In genomic region chr5:82278711-82279370, GRCh38 we compare ENCODE assay signal across 8 cellular contexts. TPM values are rescaled to one million over a fixed set of nuclear protein-coding genes. Genes with fewer than 3 reads are reported as not detected.
DNase-seq lines count a peak whose midpoint lies in the region; ATAC-seq, FAIRE-seq and TF ChIP-seq lines count a peak whose summit lies in the region.

No MANE protein-coding gene starts in this region.

- peaks cover 19 to 41% of the 10 kb centered on the region in 2 donors for H3K4me1 Mint-ChIP-seq in natural killer cell treated with Interleukin-12 subunit alpha and Interleukin-12 subunit beta and Interleukin-15 and Interleukin-18, amount 100 ng/mL, for 72 hours (ENCODE audit: low read depth in 2 of 2)

- H3K36me3 ChIP-seq in MG63 (peaks cover 42% of the 10 kb centered on the region), ectodermal cell (ENCODE audit: control insufficient read depth, insufficient read depth, low read length) (peaks cover 26% of the 10 kb centered on the region)

- no peak; the same call in 1 of the 2 replicates for TF ChIP-seq POLR2A in GM12891 (IDR thresholded peaks at IDR 0.05; ENCODE audit: low read depth, low read length)

- TF ChIP-seq CTCF in AG10803 (conservative IDR thresholded peaks at IDR 0.05; ENCODE audit: low read length), result no peak

- peaks cover 11% of the 10 kb centered on the region for H3K4me1 ChIP-seq in ectodermal cell (ENCODE audit: control insufficient read depth, insufficient read depth, low read length)

- FAIRE-seq in GM12891 (lab: Jason Lieb, UNC), result no peak

- peaks cover 31% of the 10 kb centered on the region for H3K36me3 Mint-ChIP-seq in natural killer cell treated with Interleukin-12 subunit alpha and Interleukin-12 subunit beta and Interleukin-15 and Interleukin-18, amount 100 ng/mL, for 72 hours

- H3K27me3 ChIP-seq in MG63 (no peaks in the 10 kb centered on the region), ectodermal cell (ENCODE audit: control insufficient read depth, insufficient read depth, low read length, poor library complexity, severe bottlenecking) (no peaks in the 10 kb centered on the region)

- H3K9me3 ChIP-seq in MG63, result no peaks in the 10 kb centered on the region
- no peaks in the 10 kb centered on the region for H3K9me3 ChIP-seq in ectodermal cell (ENCODE audit: control insufficient read depth, low read length)

- H3K4me3 Mint-ChIP-seq in natural killer cell treated with Interleukin-12 subunit alpha and Interleukin-12 subunit beta and Interleukin-15 and Interleukin-18, amount 100 ng/mL, for 72 hours, result peak overlapping the region; percentile 95

- ATAC-seq in natural killer cell treated with Interleukin-12 subunit alpha and Interleukin-12 subunit beta and Interleukin-15 and Interleukin-18, amount 100 ng/mL, for 72 hours, result no peak
- no peak for ATAC-seq in HG03095 (IDR thresholded peaks at IDR 0.05; ENCODE audit: unreplicated experiment)
- ATAC-seq in HG03520 (IDR thresholded peaks at IDR 0.05; ENCODE audit: unreplicated experiment), result no peak

- no peaks in the 10 kb centered on the region for H3K9me3 Mint-ChIP-seq in natural killer cell treated with Interleukin-12 subunit alpha and Interleukin-12 subunit beta and Interleukin-15 and Interleukin-18, amount 100 ng/mL, for 72 hours

- H3K27ac ChIP-seq in ectodermal cell (ENCODE audit: insufficient read depth, low read depth, low read length, poor library complexity, severe bottlenecking), result no peak overlapping the region

- no peaks in the 10 kb centered on the region for H3K27me3 Mint-ChIP-seq in natural killer cell treated with Interleukin-12 subunit alpha and Interleukin-12 subunit beta and Interleukin-15 and Interleukin-18, amount 100 ng/mL, for 72 hours

- H3K4me3 ChIP-seq in AG10803 (ENCODE audit: low read length) (peak overlapping the region; percentile 96), MG63 (peak overlapping the region; percentile 90), ectodermal cell (ENCODE audit: insufficient read depth, low read depth, low read length) (peak overlapping the region; percentile 93)

- peak overlapping the region; percentile 95 to 98 for H3K27ac Mint-ChIP-seq in natural killer cell treated with Interleukin-12 subunit alpha and Interleukin-12 subunit beta and Interleukin-15 and Interleukin-18, amount 100 ng/mL, for 72 hours

- DNase-seq in AG10803 (ENCODE audit: low read depth), result no peak
- peak; percentile 12 for DNase-seq in MG63
- DNase-seq in natural killer cell treated with Interleukin-12 subunit alpha and Interleukin-12 subunit beta and Interleukin-15 and Interleukin-18, amount 100 ng/mL, for 72 hours (ENCODE audit: low spot score), result no peak
- no peak for DNase-seq in islet precursor cell
- no peak for DNase-seq in GM12891 (ENCODE audit: insufficient read length, low spot score)

- WGBS in ectodermal cell, 2 experiments, result 74 to 75% methylated on average over 17 to 18 of the region's 19 CpGs

TF ChIP-seq in GM12891, 5 proteins besides CTCF, POLR2A, EP300 and RAD21:
- TF ChIP-seq POLR2AphosphoS5 (IDR thresholded peaks at IDR 0.05; ENCODE audit: low read depth, low read length) (no peak), TAF1 (IDR thresholded peaks at IDR 0.05; ENCODE audit: low read depth, low read length) (no peak; the same call in 1 of the 2 replicates), POU2F2 (IDR thresholded peaks at IDR 0.05; ENCODE audit: low read depth, low read length) (no peak), SPI1 (IDR thresholded peaks at IDR 0.05; ENCODE audit: low read depth, low read length) (no peak), PAX5 (IDR thresholded peaks at IDR 0.05; ENCODE audit: insufficient read depth, low read length, severe bottlenecking) (no peak)

RNA-seq across cellular contexts. Expression of gene RPS23, which starts 0.7 kb away (rescaled TPM):
- total RNA-seq in MG63 (2014; rRNA removed; shearing (Covaris generic); ENCODE audit: low replicate concordance), result 7,701 and 9,321 TPM in 2 replicates
- polyA plus RNA-seq in ectodermal cell (2013, experiment 1 of 4), result 2,972 TPM
- polyA plus RNA-seq in ectodermal cell (2013, experiment 2 of 4), result 3,125 TPM
- 3,190 TPM for polyA plus RNA-seq in ectodermal cell (2013, experiment 3 of 4)
- polyA plus RNA-seq in ectodermal cell (2013, experiment 4 of 4), result 3,373 TPM
- total RNA-seq in natural killer cell treated with Interleukin-12 subunit alpha and Interleukin-12 subunit beta and Interleukin-15 and Interleukin-18, amount 100 ng/mL, for 72 hours, result 1,000 to 10,000 TPM; 1,150 to 1,282 TPM
- 12,048 TPM for polyA plus RNA-seq in GM12891 (2012; ENCODE audit: low read depth, missing spikeins)
